2 cellular contexts compared by ENCODE assay signal in the genomic region with DNA sequence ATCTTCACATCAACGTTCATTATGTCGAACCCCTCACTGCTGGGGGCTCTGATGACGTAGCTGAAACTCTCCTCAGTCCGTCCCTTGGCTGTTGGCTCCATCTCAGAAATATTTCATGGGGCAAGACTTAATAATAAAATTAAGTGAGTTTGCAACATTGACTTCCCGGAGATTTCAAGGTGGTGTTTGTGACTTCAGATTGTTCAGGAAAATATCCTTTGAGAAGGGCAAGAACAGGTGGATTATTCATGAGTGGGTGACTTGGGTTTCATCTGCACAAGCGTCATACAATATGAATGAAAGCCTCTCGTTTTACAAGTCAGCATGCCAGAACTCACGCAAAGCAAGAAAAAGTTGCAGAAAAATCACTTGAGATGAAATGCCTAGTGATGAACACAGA.
TF ChIP-seq lines count a peak whose summit lies in the region.

A gene (minus strand): TSS at position 101 of the 400 bp plus-strand sequence.

TF ChIP-seq in GM23338, 12 proteins besides CTCF, POLR2A, EP300 and RAD21 (continued from another document):
- TF ChIP-seq, protein P1, sequence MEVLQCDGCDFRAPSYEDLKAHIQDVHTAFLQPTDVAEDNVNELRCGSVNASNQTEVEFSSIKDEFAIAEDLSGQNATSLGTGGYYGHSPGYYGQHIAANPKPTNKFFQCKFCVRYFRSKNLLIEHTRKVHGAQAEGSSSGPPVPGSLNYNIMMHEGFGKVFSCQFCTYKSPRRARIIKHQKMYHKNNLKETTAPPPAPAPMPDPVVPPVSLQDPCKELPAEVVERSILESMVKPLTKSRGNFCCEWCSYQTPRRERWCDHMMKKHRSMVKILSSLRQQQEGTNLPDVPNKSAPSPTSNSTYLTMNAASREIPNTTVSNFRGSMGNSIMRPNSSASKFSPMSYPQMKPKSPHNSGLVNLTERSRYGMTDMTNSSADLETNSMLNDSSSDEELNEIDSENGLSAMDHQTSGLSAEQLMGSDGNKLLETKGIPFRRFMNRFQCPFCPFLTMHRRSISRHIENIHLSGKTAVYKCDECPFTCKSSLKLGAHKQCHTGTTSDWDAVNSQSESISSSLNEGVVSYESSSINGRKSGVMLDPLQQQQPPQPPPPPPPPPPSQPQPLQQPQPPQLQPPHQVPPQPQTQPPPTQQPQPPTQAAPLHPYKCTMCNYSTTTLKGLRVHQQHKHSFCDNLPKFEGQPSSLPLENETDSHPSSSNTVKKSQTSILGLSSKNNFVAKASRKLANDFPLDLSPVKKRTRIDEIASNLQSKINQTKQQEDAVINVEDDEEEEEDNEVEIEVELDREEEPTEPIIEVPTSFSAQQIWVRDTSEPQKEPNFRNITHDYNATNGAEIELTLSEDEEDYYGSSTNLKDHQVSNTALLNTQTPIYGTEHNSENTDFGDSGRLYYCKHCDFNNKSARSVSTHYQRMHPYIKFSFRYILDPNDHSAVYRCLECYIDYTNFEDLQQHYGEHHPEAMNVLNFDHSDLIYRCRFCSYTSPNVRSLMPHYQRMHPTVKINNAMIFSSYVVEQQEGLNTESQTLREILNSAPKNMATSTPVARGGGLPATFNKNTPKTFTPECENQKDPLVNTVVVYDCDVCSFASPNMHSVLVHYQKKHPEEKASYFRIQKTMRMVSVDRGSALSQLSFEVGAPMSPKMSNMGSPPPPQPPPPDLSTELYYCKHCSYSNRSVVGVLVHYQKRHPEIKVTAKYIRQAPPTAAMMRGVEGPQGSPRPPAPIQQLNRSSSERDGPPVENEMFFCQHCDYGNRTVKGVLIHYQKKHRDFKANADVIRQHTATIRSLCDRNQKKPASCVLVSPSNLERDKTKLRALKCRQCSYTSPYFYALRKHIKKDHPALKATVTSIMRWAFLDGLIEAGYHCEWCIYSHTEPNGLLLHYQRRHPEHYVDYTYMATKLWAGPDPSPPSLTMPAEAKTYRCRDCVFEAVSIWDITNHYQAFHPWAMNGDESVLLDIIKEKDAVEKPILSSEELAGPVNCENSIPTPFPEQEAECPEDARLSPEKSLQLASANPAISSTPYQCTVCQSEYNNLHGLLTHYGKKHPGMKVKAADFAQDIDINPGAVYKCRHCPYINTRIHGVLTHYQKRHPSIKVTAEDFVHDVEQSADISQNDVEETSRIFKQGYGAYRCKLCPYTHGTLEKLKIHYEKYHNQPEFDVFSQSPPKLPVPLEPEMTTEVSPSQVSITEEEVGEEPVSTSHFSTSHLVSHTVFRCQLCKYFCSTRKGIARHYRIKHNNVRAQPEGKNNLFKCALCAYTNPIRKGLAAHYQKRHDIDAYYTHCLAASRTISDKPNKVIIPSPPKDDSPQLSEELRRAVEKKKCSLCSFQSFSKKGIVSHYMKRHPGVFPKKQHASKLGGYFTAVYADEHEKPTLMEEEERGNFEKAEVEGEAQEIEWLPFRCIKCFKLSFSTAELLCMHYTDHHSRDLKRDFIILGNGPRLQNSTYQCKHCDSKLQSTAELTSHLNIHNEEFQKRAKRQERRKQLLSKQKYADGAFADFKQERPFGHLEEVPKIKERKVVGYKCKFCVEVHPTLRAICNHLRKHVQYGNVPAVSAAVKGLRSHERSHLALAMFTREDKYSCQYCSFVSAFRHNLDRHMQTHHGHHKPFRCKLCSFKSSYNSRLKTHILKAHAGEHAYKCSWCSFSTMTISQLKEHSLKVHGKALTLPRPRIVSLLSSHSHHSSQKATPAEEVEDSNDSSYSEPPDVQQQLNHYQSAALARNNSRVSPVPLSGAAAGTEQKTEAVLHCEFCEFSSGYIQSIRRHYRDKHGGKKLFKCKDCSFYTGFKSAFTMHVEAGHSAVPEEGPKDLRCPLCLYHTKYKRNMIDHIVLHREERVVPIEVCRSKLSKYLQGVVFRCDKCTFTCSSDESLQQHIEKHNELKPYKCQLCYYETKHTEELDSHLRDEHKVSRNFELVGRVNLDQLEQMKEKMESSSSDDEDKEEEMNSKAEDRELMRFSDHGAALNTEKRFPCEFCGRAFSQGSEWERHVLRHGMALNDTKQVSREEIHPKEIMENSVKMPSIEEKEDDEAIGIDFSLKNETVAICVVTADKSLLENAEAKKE (CRISPR knock-in tag; IDR thresholded peaks at IDR 0.05), result no peak
- TF ChIP-seq JUNB (IDR thresholded peaks at IDR 0.05; ENCODE audit: unreplicated experiment) (no peak), EZH2 (IDR thresholded peaks at IDR 0.05; ENCODE audit: low read depth, unreplicated experiment) (no peak), ZNF114 (CRISPR knock-in tag; IDR thresholded peaks at IDR 0.05) (no peak), EZH2phosphoT487 (IDR thresholded peaks at IDR 0.05; ENCODE audit: unreplicated experiment) (no peak), STAT1 (IDR thresholded peaks at IDR 0.05; ENCODE audit: unreplicated experiment) (no peak), ZNF331 (CRISPR knock-in tag; IDR thresholded peaks at IDR 0.05; ENCODE audit: low read depth) (no peak), CREB1 (CRISPR knock-in tag; IDR thresholded peaks at IDR 0.05; ENCODE audit: low read depth) (no peak), POLR2AphosphoS5 (IDR thresholded peaks at IDR 0.05; ENCODE audit: low read depth) (no peak), NANOG (IDR thresholded peaks at IDR 0.05; ENCODE audit: borderline replicate concordance) (no peak)
- TF ChIP-seq, protein P2, sequence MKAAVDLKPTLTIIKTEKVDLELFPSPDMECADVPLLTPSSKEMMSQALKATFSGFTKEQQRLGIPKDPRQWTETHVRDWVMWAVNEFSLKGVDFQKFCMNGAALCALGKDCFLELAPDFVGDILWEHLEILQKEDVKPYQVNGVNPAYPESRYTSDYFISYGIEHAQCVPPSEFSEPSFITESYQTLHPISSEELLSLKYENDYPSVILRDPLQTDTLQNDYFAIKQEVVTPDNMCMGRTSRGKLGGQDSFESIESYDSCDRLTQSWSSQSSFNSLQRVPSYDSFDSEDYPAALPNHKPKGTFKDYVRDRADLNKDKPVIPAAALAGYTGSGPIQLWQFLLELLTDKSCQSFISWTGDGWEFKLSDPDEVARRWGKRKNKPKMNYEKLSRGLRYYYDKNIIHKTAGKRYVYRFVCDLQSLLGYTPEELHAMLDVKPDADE (IDR thresholded peaks at IDR 0.05), result no peak
TF ChIP-seq in GM23338: peak in this region for 0.

TF ChIP-seq in WTC11, 78 proteins besides CTCF, POLR2A, EP300 and RAD21 (continued from another document):
- TF ChIP-seq, protein P3, sequence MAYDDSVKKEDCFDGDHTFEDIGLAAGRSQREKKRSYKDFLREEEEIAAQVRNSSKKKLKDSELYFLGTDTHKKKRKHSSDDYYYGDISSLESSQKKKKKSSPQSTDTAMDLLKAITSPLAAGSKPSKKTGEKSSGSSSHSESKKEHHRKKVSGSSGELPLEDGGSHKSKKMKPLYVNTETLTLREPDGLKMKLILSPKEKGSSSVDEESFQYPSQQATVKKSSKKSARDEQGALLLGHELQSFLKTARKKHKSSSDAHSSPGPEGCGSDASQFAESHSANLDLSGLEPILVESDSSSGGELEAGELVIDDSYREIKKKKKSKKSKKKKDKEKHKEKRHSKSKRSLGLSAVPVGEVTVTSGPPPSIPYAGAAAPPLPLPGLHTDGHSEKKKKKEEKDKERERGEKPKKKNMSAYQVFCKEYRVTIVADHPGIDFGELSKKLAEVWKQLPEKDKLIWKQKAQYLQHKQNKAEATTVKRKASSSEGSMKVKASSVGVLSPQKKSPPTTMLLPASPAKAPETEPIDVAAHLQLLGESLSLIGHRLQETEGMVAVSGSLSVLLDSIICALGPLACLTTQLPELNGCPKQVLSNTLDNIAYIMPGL (CRISPR knock-in tag; IDR thresholded peaks at IDR 0.05), result no peak
- no peak for TF ChIP-seq GABPB1 (CRISPR knock-in tag; IDR thresholded peaks at IDR 0.05)
- TF ChIP-seq, protein P4, sequence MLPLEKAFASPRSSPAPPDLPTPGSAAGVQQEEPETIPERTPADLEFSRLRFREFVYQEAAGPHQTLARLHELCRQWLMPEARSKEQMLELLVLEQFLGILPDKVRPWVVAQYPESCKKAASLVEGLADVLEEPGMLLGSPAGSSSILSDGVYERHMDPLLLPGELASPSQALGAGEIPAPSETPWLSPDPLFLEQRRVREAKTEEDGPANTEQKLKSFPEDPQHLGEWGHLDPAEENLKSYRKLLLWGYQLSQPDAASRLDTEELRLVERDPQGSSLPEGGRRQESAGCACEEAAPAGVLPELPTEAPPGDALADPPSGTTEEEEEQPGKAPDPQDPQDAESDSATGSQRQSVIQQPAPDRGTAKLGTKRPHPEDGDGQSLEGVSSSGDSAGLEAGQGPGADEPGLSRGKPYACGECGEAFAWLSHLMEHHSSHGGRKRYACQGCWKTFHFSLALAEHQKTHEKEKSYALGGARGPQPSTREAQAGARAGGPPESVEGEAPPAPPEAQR (CRISPR knock-in tag; IDR thresholded peaks at IDR 0.05), result no peak
- TF ChIP-seq FOXK1 (CRISPR knock-in tag; IDR thresholded peaks at IDR 0.05), result no peak
- TF ChIP-seq NFATC4 (CRISPR knock-in tag; IDR thresholded peaks at IDR 0.05), result no peak
